Comparison of ENCODE assay signal across 37 cellular contexts in genomic region chrX:104988038-104988437, GRCh38.
"Had no signal": no experiment of that assay in that cellular context is flagged by ENCODE, and none has a peak within 500 bp of the region (broad histone marks: within the 10 kb centered on the region; RNA-seq: fewer than 3 reads in every experiment).

No MANE protein-coding gene starts in this region.

- FAIRE-seq: TTC549 had no signal

- H3K36me3 ChIP-seq: ascending aorta, brain microvascular endothelial cell, breast epithelium had no signal

- H3K27me3 Mint-ChIP-seq: activated B cell treated with CpG ODN at 0.5 μM for 24 hours; activated CD4-positive, alpha-beta memory T cell treated with anti-CD3 and anti-CD28 coated beads for 36 hours; activated CD4-positive, alpha-beta T cell treated with anti-CD3 and anti-CD28 coated beads, Interleukin-2, amount 10 ng/mL, durations not matched to agents 24 days and 14 days; activated CD8-positive, alpha-beta T cell treated with anti-CD3 and anti-CD28 coated beads for 36 hours; activated naive CD4-positive, alpha-beta T cell treated with anti-CD3 and anti-CD28 coated beads, Interleukin-2, amount 10 ng/mL, durations not matched to agents 7 days and 5 days; activated naive CD4-positive, alpha-beta T cell treated with anti-CD3 and anti-CD28 coated beads, Interleukin-2, amount 50 U/mL, for 24 hours; activated naive CD8-positive, alpha-beta T cell treated with anti-CD3 and anti-CD28 coated beads, Interleukin-2, amount 50 U/mL, for 24 hours had no signal

- H3K36me3 Mint-ChIP-seq: activated CD4-positive, alpha-beta memory T cell treated with anti-CD3 and anti-CD28 coated beads for 36 hours; activated naive CD4-positive, alpha-beta T cell treated with anti-CD3 and anti-CD28 coated beads, Interleukin-2, amount 10 ng/mL, durations not matched to agents 7 days and 5 days; activated naive CD4-positive, alpha-beta T cell treated with anti-CD3 and anti-CD28 coated beads, Interleukin-2, amount 50 U/mL, for 24 hours; activated naive CD8-positive, alpha-beta T cell; activated naive CD8-positive, alpha-beta T cell treated with anti-CD3 and anti-CD28 coated beads, Interleukin-2, amount 10 ng/mL, durations not matched to agents 7 days and 5 days had no signal

- H3K4me3 Mint-ChIP-seq: activated B cell treated with CpG ODN at 0.5 μM for 24 hours; activated CD4-positive, alpha-beta memory T cell treated with anti-CD3 and anti-CD28 coated beads for 36 hours; activated CD4-positive, alpha-beta T cell treated with anti-CD3 and anti-CD28 coated beads, Interleukin-2, amount 10 ng/mL, durations not matched to agents 24 days and 14 days; activated CD8-positive, alpha-beta T cell treated with anti-CD3 and anti-CD28 coated beads for 36 hours; activated naive CD4-positive, alpha-beta T cell treated with anti-CD3 and anti-CD28 coated beads, Interleukin-2, amount 10 ng/mL, durations not matched to agents 7 days and 5 days; activated naive CD4-positive, alpha-beta T cell treated with anti-CD3 and anti-CD28 coated beads, Interleukin-2, amount 50 U/mL, for 24 hours; activated naive CD8-positive, alpha-beta T cell; activated naive CD8-positive, alpha-beta T cell treated with anti-CD3 and anti-CD28 coated beads, Interleukin-2, amount 10 ng/mL, durations not matched to agents 7 days and 5 days; activated naive CD8-positive, alpha-beta T cell treated with anti-CD3 and anti-CD28 coated beads, Interleukin-2, amount 50 U/mL, for 24 hours; activated T-cell treated with anti-CD3 and anti-CD28 coated beads, Interleukin-2, amount 50 U/mL, for 4 hours; activated T-cell treated with anti-CD3 and anti-CD28 coated beads, Interleukin-2, amount 50 U/mL, for 72 hours; activated T-helper 1 cell treated with anti-CD3 and anti-CD28 coated beads, Interleukin-12 subunit alpha, Interleukin-12 subunit beta, Interleukin-2, Interleukin-4 antibody, amounts not matched to agents 30 ng/mL and 10 ng/mL and 1 ng/mL, durations not matched to agents 14 hours and 24 hours and 36 hours; T-helper 1 cell treated with Interleukin-12 subunit alpha and Interleukin-12 subunit beta and Interleukin-4 antibody, amounts not matched to agents 30 μg/mL and 1 μg/mL, for 36 hours; T-helper 2 cell treated with Interferon-gamma antibody and Interleukin-4, amounts not matched to agents 5 μg/mL and 100 μg/mL, for 36 hours had no signal

- DNase-seq: activated B cell treated with CpG ODN at 0.5 μM for 24 hours; activated CD4-positive, alpha-beta memory T cell treated with anti-CD3 and anti-CD28 coated beads for 36 hours; activated CD4-positive, alpha-beta T cell treated with anti-CD3 and anti-CD28 coated beads for 4 hours; activated CD4-positive, alpha-beta T cell treated with anti-CD3 and anti-CD28 coated beads, Interleukin-2, amount 10 ng/mL, durations not matched to agents 24 days and 14 days; activated CD4-positive, alpha-beta T cell treated with anti-CD3 and anti-CD28 coated beads, Interleukin-2, amount 50 U/mL, for 1 hour; activated CD4-positive, alpha-beta T cell treated with anti-CD3 and anti-CD28 coated beads, Interleukin-2, amount 50 U/mL, for 4 hours; activated CD4-positive, CD25-positive, alpha-beta regulatory T cell treated with anti-CD3 and anti-CD28 coated beads, Interleukin-2, amount 50 U/mL, for 72 hours; activated CD8-positive, alpha-beta memory T cell treated with anti-CD3 and anti-CD28 coated beads, Interleukin-2, amount 50 U/mL, for 4 hours; activated CD8-positive, alpha-beta T cell treated with anti-CD3 and anti-CD28 coated beads for 36 hours; activated effector memory CD4-positive, alpha-beta T cell treated with Interleukin-2 at 50 U/mL for 16 hours; activated gamma-delta T cell; activated naive CD4-positive, alpha-beta T cell treated with anti-CD3 and anti-CD28 coated beads, Interleukin-2, amount 10 ng/mL, durations not matched to agents 7 days and 5 days; activated naive CD4-positive, alpha-beta T cell treated with Interleukin-2 at 50 U/mL for 16 hours; activated naive CD8-positive, alpha-beta T cell treated with anti-CD3 and anti-CD28 coated beads, Interleukin-2, amount 10 ng/mL, durations not matched to agents 7 days and 5 days; activated naive CD8-positive, alpha-beta T cell treated with anti-CD3 and anti-CD28 coated beads, Interleukin-2, amount 50 U/mL, for 24 hours; activated T-cell treated with anti-CD3 and anti-CD28 coated beads for 4 hours; activated T-cell treated with anti-CD3 and anti-CD28 coated beads, Interleukin-2, amount 50 U/mL, for 1 hour; activated T-cell treated with anti-CD3 and anti-CD28 coated beads, Interleukin-2, amount 50 U/mL, for 4 hours; activated T-cell treated with anti-CD3 and anti-CD28 coated beads, Interleukin-2, amount 50 U/mL, for 72 hours; amygdala; anterior cingulate cortex; body of pancreas; brain microvascular endothelial cell; central memory CD4-positive, alpha-beta T cell; T-helper 1 cell; T-helper 2 cell; T-helper 9 cell had no signal

- H3K4me1 ChIP-seq: ascending aorta, body of pancreas, breast epithelium had no signal

- H3K4me1 Mint-ChIP-seq: activated B cell treated with CpG ODN at 0.5 μM for 24 hours; activated CD4-positive, alpha-beta T cell treated with anti-CD3 and anti-CD28 coated beads, Interleukin-2, amount 10 ng/mL, durations not matched to agents 24 days and 14 days; activated naive CD4-positive, alpha-beta T cell treated with anti-CD3 and anti-CD28 coated beads, Interleukin-2, amount 10 ng/mL, durations not matched to agents 7 days and 5 days; activated naive CD4-positive, alpha-beta T cell treated with anti-CD3 and anti-CD28 coated beads, Interleukin-2, amount 50 U/mL, for 24 hours; activated naive CD8-positive, alpha-beta T cell treated with anti-CD3 and anti-CD28 coated beads, Interleukin-2, amount 10 ng/mL, durations not matched to agents 7 days and 5 days; activated naive CD8-positive, alpha-beta T cell treated with anti-CD3 and anti-CD28 coated beads, Interleukin-2, amount 50 U/mL, for 24 hours had no signal

- H3K9me3 ChIP-seq: ascending aorta, body of pancreas, breast epithelium had no signal

- H3K4me3 ChIP-seq: ascending aorta, body of pancreas, breast epithelium had no signal

- H3K27ac ChIP-seq: ascending aorta, body of pancreas, brain microvascular endothelial cell, breast epithelium, VCaP had no signal

- ATAC-seq: activated CD8-positive, alpha-beta T cell treated with anti-CD3 and anti-CD28 coated beads for 36 hours; activated naive CD8-positive, alpha-beta T cell treated with anti-CD3 and anti-CD28 coated beads, Interleukin-2, amount 50 U/mL, for 24 hours; activated T-cell treated with anti-CD3 and anti-CD28 coated beads, Interleukin-2, amount 50 U/mL, for 4 hours; activated T-cell treated with anti-CD3 and anti-CD28 coated beads, Interleukin-2, amount 50 U/mL, for 72 hours; body of pancreas had no signal

- H3K9me3 Mint-ChIP-seq: activated B cell treated with CpG ODN at 0.5 μM for 24 hours; activated CD4-positive, alpha-beta memory T cell treated with anti-CD3 and anti-CD28 coated beads for 36 hours; activated CD4-positive, alpha-beta T cell treated with anti-CD3 and anti-CD28 coated beads, Interleukin-2, amount 10 ng/mL, durations not matched to agents 24 days and 14 days; activated CD8-positive, alpha-beta T cell treated with anti-CD3 and anti-CD28 coated beads for 36 hours; activated naive CD4-positive, alpha-beta T cell treated with anti-CD3 and anti-CD28 coated beads, Interleukin-2, amount 10 ng/mL, durations not matched to agents 7 days and 5 days; activated naive CD4-positive, alpha-beta T cell treated with anti-CD3 and anti-CD28 coated beads, Interleukin-2, amount 50 U/mL, for 24 hours; activated naive CD8-positive, alpha-beta T cell treated with anti-CD3 and anti-CD28 coated beads, Interleukin-2, amount 10 ng/mL, durations not matched to agents 7 days and 5 days; activated naive CD8-positive, alpha-beta T cell treated with anti-CD3 and anti-CD28 coated beads, Interleukin-2, amount 50 U/mL, for 24 hours; activated T-cell treated with anti-CD3 and anti-CD28 coated beads, Interleukin-2, amount 50 U/mL, for 4 hours; activated T-helper 1 cell treated with anti-CD3 and anti-CD28 coated beads, Interleukin-12 subunit alpha, Interleukin-12 subunit beta, Interleukin-2, Interleukin-4 antibody, amounts not matched to agents 30 ng/mL and 10 ng/mL and 1 ng/mL, durations not matched to agents 14 hours and 24 hours and 36 hours; activated T-helper 2 cell treated with anti-CD3 and anti-CD28 coated beads, Interferon-gamma antibody, Interleukin-2, Interleukin-4, amounts not matched to agents 10 μg/mL and 5 μg/mL and 100 μg/mL, durations not matched to agents 14 hours and 24 hours and 36 hours; T-helper 1 cell treated with Interleukin-12 subunit alpha and Interleukin-12 subunit beta and Interleukin-4 antibody, amounts not matched to agents 30 μg/mL and 1 μg/mL, for 36 hours; T-helper 2 cell treated with Interferon-gamma antibody and Interleukin-4, amounts not matched to agents 5 μg/mL and 100 μg/mL, for 36 hours had no signal

- H3K27ac Mint-ChIP-seq: activated B cell treated with CpG ODN at 0.5 μM for 24 hours; activated CD4-positive, alpha-beta memory T cell treated with anti-CD3 and anti-CD28 coated beads for 36 hours; activated CD4-positive, alpha-beta T cell treated with anti-CD3 and anti-CD28 coated beads, Interleukin-2, amount 10 ng/mL, durations not matched to agents 24 days and 14 days; activated CD8-positive, alpha-beta T cell treated with anti-CD3 and anti-CD28 coated beads for 36 hours; activated naive CD4-positive, alpha-beta T cell treated with anti-CD3 and anti-CD28 coated beads, Interleukin-2, amount 10 ng/mL, durations not matched to agents 7 days and 5 days; activated naive CD4-positive, alpha-beta T cell treated with anti-CD3 and anti-CD28 coated beads, Interleukin-2, amount 50 U/mL, for 24 hours; activated naive CD8-positive, alpha-beta T cell; activated naive CD8-positive, alpha-beta T cell treated with anti-CD3 and anti-CD28 coated beads, Interleukin-2, amount 10 ng/mL, durations not matched to agents 7 days and 5 days; activated naive CD8-positive, alpha-beta T cell treated with anti-CD3 and anti-CD28 coated beads, Interleukin-2, amount 50 U/mL, for 24 hours; activated T-cell treated with anti-CD3 and anti-CD28 coated beads, Interleukin-2, amount 50 U/mL, for 72 hours; activated T-helper 1 cell treated with anti-CD3 and anti-CD28 coated beads, Interleukin-12 subunit alpha, Interleukin-12 subunit beta, Interleukin-2, Interleukin-4 antibody, amounts not matched to agents 30 ng/mL and 10 ng/mL and 1 ng/mL, durations not matched to agents 14 hours and 24 hours and 36 hours; activated T-helper 2 cell treated with anti-CD3 and anti-CD28 coated beads, Interferon-gamma antibody, Interleukin-2, Interleukin-4, amounts not matched to agents 10 μg/mL and 5 μg/mL and 100 μg/mL, durations not matched to agents 14 hours and 24 hours and 36 hours; T-helper 1 cell treated with Interleukin-12 subunit alpha and Interleukin-12 subunit beta and Interleukin-4 antibody, amounts not matched to agents 30 μg/mL and 1 μg/mL, for 36 hours; T-helper 2 cell treated with Interferon-gamma antibody and Interleukin-4, amounts not matched to agents 5 μg/mL and 100 μg/mL, for 36 hours had no signal

- H3K27me3 ChIP-seq: ascending aorta, body of pancreas, brain microvascular endothelial cell had no signal
